Comparison of ENCODE assay signal across 8 cellular contexts in the genomic region with DNA sequence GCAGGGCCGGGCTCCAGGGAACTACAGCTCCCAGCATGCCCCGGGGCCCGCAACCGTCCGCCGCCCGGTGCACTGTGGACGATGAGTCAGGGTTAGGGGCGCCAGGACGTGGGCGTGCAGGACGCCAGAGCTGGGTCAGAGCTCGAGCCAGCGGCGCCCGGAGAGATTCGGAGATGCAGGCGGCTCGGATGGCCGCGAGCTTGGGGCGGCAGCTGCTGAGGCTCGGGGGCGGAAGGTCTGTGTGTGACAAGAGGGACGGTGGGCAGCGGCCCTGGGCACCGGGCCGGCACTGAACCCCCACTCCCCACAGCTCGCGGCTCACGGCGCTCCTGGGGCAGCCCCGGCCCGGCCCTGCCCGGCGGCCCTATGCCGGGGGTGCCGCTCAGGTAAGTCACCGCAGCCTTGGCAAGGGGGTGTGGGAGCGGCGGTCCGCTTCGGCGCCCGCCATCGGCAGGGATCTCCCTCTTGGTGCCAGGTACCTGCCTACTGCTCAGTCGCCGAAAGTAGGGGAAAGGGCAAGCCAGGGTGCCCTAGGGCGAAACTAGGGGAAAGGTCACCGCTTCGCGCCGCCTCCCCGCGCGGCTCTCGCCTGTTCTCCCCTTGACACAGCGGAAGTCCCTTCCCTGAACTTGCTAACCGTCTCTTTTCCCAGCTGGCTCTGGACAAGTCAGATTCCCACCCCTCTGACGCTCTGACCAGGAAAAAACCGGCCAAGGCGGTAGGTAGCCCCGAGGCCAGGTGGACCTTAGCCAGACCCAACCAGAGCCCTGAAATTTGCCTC. TPM values are rescaled to one million over a fixed set of nuclear protein-coding genes. Genes with fewer than 3 reads are reported as not detected.
DNase-seq lines count a peak whose midpoint lies in the region; ATAC-seq and TF ChIP-seq lines count a peak whose summit lies in the region.

TSS of gene ACADVL (plus strand) at position 127 of the 781 bp plus-strand sequence. CDS start at position 174, 47 bp downstream.
TSS of gene DLG4 (minus strand) at position 25 of the 781 bp plus-strand sequence.

- H3K4me1 Mint-ChIP-seq in Caco-2 (ENCODE audit: low read depth, unreplicated experiment) (peaks cover 5% of the 10 kb centered on the region), progenitor cell of endocrine pancreas (ENCODE audit: low read depth) (peaks cover 34% of the 10 kb centered on the region)

- H3K27ac Mint-ChIP-seq in Caco-2 (ENCODE audit: unreplicated experiment) (peak within 1 kb of the TSS; percentile 73), progenitor cell of endocrine pancreas (peak within 1 kb of the TSS; percentile 97)

- H3K9me3 Mint-ChIP-seq in Caco-2 (ENCODE audit: unreplicated experiment) (no peaks in the 10 kb centered on the region), progenitor cell of endocrine pancreas (ENCODE audit: low read depth) (no peaks in the 10 kb centered on the region)

- 0% methylated on average over 55 to 63 of the region's 63 CpGs for WGBS in heart right ventricle, 2 donors

- H3K36me3 Mint-ChIP-seq in Caco-2 (ENCODE audit: insufficient read depth, unreplicated experiment) (peaks cover 53% of the 10 kb centered on the region), progenitor cell of endocrine pancreas (ENCODE audit: insufficient read depth) (peaks cover 6% of the 10 kb centered on the region)

- POLR2A ChIA-PET in Caco-2 (lab: Charles Lee), result interaction anchor here (0.5 to 2.3 kb wide), 4 partner anchors 14 to 146 kb away, joined by 3 to 6 read pairs (median 5); partner anchors contain the start of genes DVL2 and NEURL4

- BruUV-seq in Caco-2 (replicated peaks; lab: Mats Ljungman, UMichigan), result no TSS peak

- CTCF ChIA-PET in Caco-2 (lab: Charles Lee), result interaction anchor here (1.1 to 1.6 kb wide), 3 partner anchors 14 to 110 kb away, joined by 3 to 5 read pairs (median 3); partner anchors contain the start of genes DVL2, GABARAP and NEURL4

- H3K27me3 ChIP-seq in Caco-2 (replicated peaks; ENCODE audit: control insufficient read depth, insufficient read depth, low read length), result no peaks in the 10 kb centered on the region
- no peaks in the 10 kb centered on the region for H3K27me3 ChIP-seq in heart right ventricle
- H3K27me3 ChIP-seq in upper lobe of right lung, result no peaks in the 10 kb centered on the region

- H3K4me3 Mint-ChIP-seq in Caco-2 (ENCODE audit: unreplicated experiment) (peak within 1 kb of the TSS; percentile 77), progenitor cell of endocrine pancreas (ENCODE audit: low read depth) (peak within 1 kb of the TSS; percentile 91)

- intact Hi-C loops in Caco-2 (cut with micrococcal nuclease; ENCODE audit: unreplicated experiment), result loop anchor here (1.0 kb wide), 1 partner anchor 29 kb away; no protein-coding TSS in a partner anchor
- intact Hi-C loops in T-helper 1 cell treated with Interleukin-12 subunit alpha and Interleukin-12 subunit beta and Interleukin-4 antibody, amounts not matched to agents 30 ng/mL and 1 ng/mL, for 36 hours (cut with micrococcal nuclease), result loop anchor here (1.0 to 2.0 kb wide), 3 partner anchors 14 to 215 kb away; partner anchors contain the start of genes DVL2 and TMEM102
- intact Hi-C loops in heart right ventricle (cut with DNase I), result loop anchor here in 1 of 10 donors (2.0 kb wide), 1 partner anchor 19 kb away; the partner anchor contains the start of gene PHF23
- intact Hi-C loops in upper lobe of right lung (cut with DNase I), result no loop called here

- no peaks in the 10 kb centered on the region for H3K27me3 Mint-ChIP-seq in Caco-2 (ENCODE audit: insufficient read depth, unreplicated experiment)
- no peaks in the 10 kb centered on the region for H3K27me3 Mint-ChIP-seq in progenitor cell of endocrine pancreas

- H3K9me3 ChIP-seq in Caco-2, result no peaks in the 10 kb centered on the region
- no peaks in the 10 kb centered on the region for H3K9me3 ChIP-seq in heart right ventricle
- no peaks in the 10 kb centered on the region for H3K9me3 ChIP-seq in upper lobe of right lung

- no peak for TF ChIP-seq CTCF in Caco-2 (IDR thresholded peaks at IDR 0.05; ENCODE audit: insufficient read depth in 1 of 2, low read depth in 1 of 2, low read length in 1 of 2, severe bottlenecking in 1 of 2, unreplicated experiment in 1 of 2)
- TF ChIP-seq CTCF in heart right ventricle (IDR thresholded peaks at IDR 0.05), result no peak
- no peak for TF ChIP-seq CTCF in progenitor cell of endocrine pancreas (IDR thresholded peaks at IDR 0.05; ENCODE audit: unreplicated experiment)
- no peak for TF ChIP-seq CTCF in upper lobe of right lung (IDR thresholded peaks at IDR 0.05)

- ATAC-seq in GM21423 (IDR thresholded peaks at IDR 0.05; ENCODE audit: unreplicated experiment) (peak; percentile 70), heart right ventricle (peak; percentile 82 to 89 (median 86)), upper lobe of right lung (peak; percentile 86)

- DNase-seq in Caco-2 (peak; percentile 77 to 80), LHCN-M2 (ENCODE audit: low read depth) (peak; percentile 88), amniotic stem cell (lab: John Stamatoyannopoulos, UW) (peak; percentile 85), heart right ventricle (peak; percentile 91 to 94), progenitor cell of endocrine pancreas (ENCODE audit: low spot score, unreplicated experiment) (peak; percentile 59), upper lobe of right lung (peak; percentile 95)

- H3K4me3 ChIP-seq in Caco-2 (ENCODE audit: low read depth, low read length) (peak within 1 kb of the TSS; percentile 80), heart right ventricle (peak within 1 kb of the TSS; percentile 63 to 99 (median 88)), upper lobe of right lung (peak within 1 kb of the TSS; percentile 98)

- H3K27ac ChIP-seq in heart right ventricle (peak within 1 kb of the TSS; percentile 91 to 100 (median 98)), upper lobe of right lung (peak within 1 kb of the TSS; percentile 95)

- H3K4me1 ChIP-seq in Caco-2 (peaks cover 10% of the 10 kb centered on the region), heart right ventricle (peaks cover 16 to 86% (median 60%) of the 10 kb centered on the region in 9 donors), upper lobe of right lung (peaks cover 53% of the 10 kb centered on the region)

- H3K36me3 ChIP-seq in Caco-2 (ENCODE audit: control insufficient read depth, insufficient read depth, low read length) (no peaks in the 10 kb centered on the region), heart right ventricle (peaks cover 0 to 43% (median 11%) of the 10 kb centered on the region in 9 donors), upper lobe of right lung (peaks cover 37% of the 10 kb centered on the region)

RNA-seq across cellular contexts. Expression of gene ACADVL, which starts in this region (rescaled TPM):
- total RNA-seq in Caco-2 (2022), result 133 and 164 TPM in 2 replicates
- total RNA-seq in LHCN-M2 (2014; rRNA removed), result 485 and 564 TPM in 2 replicates
- polyA plus RNA-seq in LHCN-M2 (2012), result 380 TPM
- 479 and 485 TPM in 2 replicates for total RNA-seq in T-helper 1 cell treated with Interleukin-12 subunit alpha and Interleukin-12 subunit beta and Interleukin-4 antibody, amounts not matched to agents 30 ng/mL and 1 ng/mL, for 36 hours
- total RNA-seq in heart right ventricle, result 1,000 to 10,000 TPM in 7 of 10 donors, 100 to 1,000 TPM in 3; 951 to 2,054 (median 1,322) TPM
- polyA plus RNA-seq in heart right ventricle, result 1,000 to 10,000 TPM in 1 of 2 donors, 100 to 1,000 TPM in 1; 807 to 4,806 TPM
- 653 and 693 TPM in 2 replicates for total RNA-seq in progenitor cell of endocrine pancreas
- 544 TPM for total RNA-seq in upper lobe of right lung

RNA-seq across cellular contexts. Expression of gene DLG4, which starts in this region (rescaled TPM):
- total RNA-seq in Caco-2 (2022), result 0.98 and 1.8 TPM in 2 replicates
- 16.6 and 17.3 TPM in 2 replicates for total RNA-seq in LHCN-M2 (2014; rRNA removed)
- polyA plus RNA-seq in LHCN-M2 (2012), result 20.3 TPM
- 16.1 and 18.5 TPM in 2 replicates for total RNA-seq in T-helper 1 cell treated with Interleukin-12 subunit alpha and Interleukin-12 subunit beta and Interleukin-4 antibody, amounts not matched to agents 30 ng/mL and 1 ng/mL, for 36 hours
- total RNA-seq in heart right ventricle, result 10 to 100 TPM; 13.0 to 22.1 (median 16.7) TPM
- 10 to 100 TPM in 1 of 2 donors, 1 to 10 TPM in 1; 5.4 to 27.8 TPM for polyA plus RNA-seq in heart right ventricle
- 46.3 and 48.6 TPM in 2 replicates for total RNA-seq in progenitor cell of endocrine pancreas
- total RNA-seq in upper lobe of right lung, result 30.7 TPM

Comparison
In these comparisons a context has a peak if more than half of its experiments do, and no peak if none do; other contexts are left out.
1. Peak in every context shown above with its lines: DNase-seq, ATAC-seq, H3K4me3 ChIP-seq and H3K27ac ChIP-seq.